12 cellular contexts compared by ENCODE assay signal in the genomic region with DNA sequence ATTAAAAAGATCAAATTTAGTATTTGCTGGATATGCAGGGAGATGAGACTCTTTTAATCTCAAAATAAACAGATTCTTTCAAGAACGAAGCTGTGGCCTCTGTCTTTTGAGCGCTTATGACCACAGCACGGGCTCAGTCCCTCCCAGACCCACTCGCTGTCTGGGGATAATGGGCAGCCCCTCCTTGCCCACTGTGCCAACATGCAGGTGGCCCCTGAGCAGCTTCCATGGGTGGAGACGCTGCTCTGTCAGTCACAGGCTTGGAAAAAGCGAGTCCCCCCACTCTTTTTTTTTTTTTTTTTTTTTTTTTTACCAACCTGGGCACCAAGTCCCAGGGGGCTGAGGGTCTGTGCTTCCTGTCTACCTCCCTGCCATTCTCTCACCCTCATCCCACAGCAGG.
DNase-seq lines count a peak whose midpoint lies in the region; ATAC-seq and TF ChIP-seq lines count a peak whose summit lies in the region.
"Had no signal": no experiment of that assay in that cellular context is flagged by ENCODE, and none has a peak within 500 bp of the region (broad histone marks: within the 10 kb centered on the region; RNA-seq: fewer than 3 reads in every experiment).

No MANE protein-coding gene starts in this region.

- intact Hi-C loops in activated T-helper 1 cell treated with anti-CD3 and anti-CD28 coated beads, Interleukin-12 subunit alpha, Interleukin-12 subunit beta, Interleukin-2, Interleukin-4 antibody, amounts not matched to agents 30 ng/mL and 10 ng/mL and 1 ng/mL, durations not matched to agents 14 hours and 24 hours and 36 hours (cut with micrococcal nuclease): no loop called here
- intact Hi-C loops in spleen (cut with DNase I; ENCODE audit: low total_unique reads): no loop called here

- no peaks in the 10 kb centered on the region for H3K9me2 ChIP-seq in hepatocyte (replicated peaks; ENCODE audit: insufficient read depth)

- H3K4me3 ChIP-seq in hepatocyte (no peak overlapping the region), spleen (no peak overlapping the region)

- H3K4me1 ChIP-seq in hepatocyte (ENCODE audit: insufficient read depth) (peaks cover 24% of the 10 kb centered on the region), spleen (peaks cover 0 to 48% (median 23%) of the 10 kb centered on the region in 6 donors)

- DNase-seq in HFFc6: no peak
- DNase-seq in activated T-helper 1 cell treated with anti-CD3 and anti-CD28 coated beads, Interleukin-12 subunit alpha, Interleukin-12 subunit beta, Interleukin-2, Interleukin-4 antibody, amounts not matched to agents 30 ng/mL and 10 ng/mL and 1 ng/mL, durations not matched to agents 14 hours and 24 hours and 36 hours (ENCODE audit: low spot score): no peak
- no peak for DNase-seq in hepatocyte (ENCODE audit: low spot score)
- peak; percentile 34 for DNase-seq in spleen
- DNase-seq in 8988T: no peak
- DNase-seq in UCSD-AML1 (lab: John Stamatoyannopoulos, UW; ENCODE audit: unreplicated experiment): no peak
- DNase-seq in CD1c-positive myeloid dendritic cell (ENCODE audit: extremely low spot score): no peak
- DNase-seq: cerebellar nuclear complex, NCI-H187, RPMI8226 had no signal

- H3K4me1 Mint-ChIP-seq in HFFc6 (ENCODE audit: low read depth): peaks cover 42% of the 10 kb centered on the region
- H3K4me1 Mint-ChIP-seq in activated T-helper 1 cell treated with anti-CD3 and anti-CD28 coated beads, Interleukin-12 subunit alpha, Interleukin-12 subunit beta, Interleukin-2, Interleukin-4 antibody, amounts not matched to agents 30 ng/mL and 10 ng/mL and 1 ng/mL, durations not matched to agents 14 hours and 24 hours and 36 hours (ENCODE audit: low read depth): peaks cover 10% of the 10 kb centered on the region

- no peak for TF ChIP-seq POLR2A in spleen (IDR thresholded peaks at IDR 0.05)

- H3K27me3 ChIP-seq in hepatocyte (no peaks in the 10 kb centered on the region), spleen (replicated peaks in 1 of 7) (no peaks in the 10 kb centered on the region)

- H3K4me3 Mint-ChIP-seq in HFFc6: peak overlapping the region; percentile 78; the same call in 1 of the 2 replicates
- H3K4me3 Mint-ChIP-seq in activated T-helper 1 cell treated with anti-CD3 and anti-CD28 coated beads, Interleukin-12 subunit alpha, Interleukin-12 subunit beta, Interleukin-2, Interleukin-4 antibody, amounts not matched to agents 30 ng/mL and 10 ng/mL and 1 ng/mL, durations not matched to agents 14 hours and 24 hours and 36 hours: no peak overlapping the region

- H3K79me2 ChIP-seq in hepatocyte: no peaks in the 10 kb centered on the region

- peak overlapping the region; percentile 99 for H3K27ac Mint-ChIP-seq in HFFc6
- peak overlapping the region; percentile 76 for H3K27ac Mint-ChIP-seq in activated T-helper 1 cell treated with anti-CD3 and anti-CD28 coated beads, Interleukin-12 subunit alpha, Interleukin-12 subunit beta, Interleukin-2, Interleukin-4 antibody, amounts not matched to agents 30 ng/mL and 10 ng/mL and 1 ng/mL, durations not matched to agents 14 hours and 24 hours and 36 hours

- H3K27ac ChIP-seq in hepatocyte (peak overlapping the region; percentile 88), spleen (peak overlapping the region; percentile 8 to 77 (median 64))

- no peaks in the 10 kb centered on the region; the same call in 1 of the 2 replicates for H3K27me3 Mint-ChIP-seq in HFFc6 (ENCODE audit: insufficient read depth)
- peaks cover 4% of the 10 kb centered on the region for H3K27me3 Mint-ChIP-seq in activated T-helper 1 cell treated with anti-CD3 and anti-CD28 coated beads, Interleukin-12 subunit alpha, Interleukin-12 subunit beta, Interleukin-2, Interleukin-4 antibody, amounts not matched to agents 30 ng/mL and 10 ng/mL and 1 ng/mL, durations not matched to agents 14 hours and 24 hours and 36 hours (ENCODE audit: insufficient read depth)

- H3K36me3 Mint-ChIP-seq in HFFc6 (ENCODE audit: low read depth): peaks cover 7% of the 10 kb centered on the region
- no peaks in the 10 kb centered on the region for H3K36me3 Mint-ChIP-seq in activated T-helper 1 cell treated with anti-CD3 and anti-CD28 coated beads, Interleukin-12 subunit alpha, Interleukin-12 subunit beta, Interleukin-2, Interleukin-4 antibody, amounts not matched to agents 30 ng/mL and 10 ng/mL and 1 ng/mL, durations not matched to agents 14 hours and 24 hours and 36 hours (ENCODE audit: low read depth)

- 83% methylated on average over 6 of the region's 6 CpGs for WGBS in hepatocyte (ENCODE audit: low lambda C conversion rate, missing lambda C conversion rate)
- WGBS in spleen, 5 donors: 83 to 88% (median 86%) methylated on average over 6 of the region's 6 CpGs

- no peaks in the 10 kb centered on the region for H3K9me3 Mint-ChIP-seq in HFFc6
- H3K9me3 Mint-ChIP-seq in activated T-helper 1 cell treated with anti-CD3 and anti-CD28 coated beads, Interleukin-12 subunit alpha, Interleukin-12 subunit beta, Interleukin-2, Interleukin-4 antibody, amounts not matched to agents 30 ng/mL and 10 ng/mL and 1 ng/mL, durations not matched to agents 14 hours and 24 hours and 36 hours: no peaks in the 10 kb centered on the region

- no peaks in the 10 kb centered on the region for H3K9me3 ChIP-seq in hepatocyte (ENCODE audit: low read depth)
- no peaks in the 10 kb centered on the region for H3K9me3 ChIP-seq in spleen

- no peak overlapping the region for H2AFZ ChIP-seq in hepatocyte

- ATAC-seq in GM21576 (IDR thresholded peaks at IDR 0.05; ENCODE audit: unreplicated experiment): no peak
- ATAC-seq: HCT116 had no signal

- no peak overlapping the region for H3K4me2 ChIP-seq in hepatocyte

- no peaks in the 10 kb centered on the region for H4K20me1 ChIP-seq in hepatocyte (ENCODE audit: insufficient read depth, poor library complexity, severe bottlenecking)

- H3K36me3 ChIP-seq in hepatocyte (replicated peaks; ENCODE audit: insufficient read depth, low read depth): no peaks in the 10 kb centered on the region
- peaks cover 0 to 77% (median 26%) of the 10 kb centered on the region in 6 donors for H3K36me3 ChIP-seq in spleen

- TF ChIP-seq CTCF in HFFc6 (IDR thresholded peaks at IDR 0.05) (no peak), hepatocyte (IDR thresholded peaks at IDR 0.05; ENCODE audit: poor library complexity) (no peak), spleen (IDR thresholded peaks at IDR 0.05 in 8 of 11, conservative IDR thresholded peaks at IDR 0.05 in 3 of 11) (no peak)
